ENCODE assay signal across 17 cellular contexts in genomic region chr20:47413189-47413588, GRCh38. TPM values are rescaled to one million over a fixed set of nuclear protein-coding genes. Genes with fewer than 3 reads are reported as not detected.
DNase-seq lines count a peak whose midpoint lies in the region; ATAC-seq and TF ChIP-seq lines count a peak whose summit lies in the region.
"Had no signal": no experiment of that assay in that cellular context is flagged by ENCODE, and none has a peak within 500 bp of the region (broad histone marks: within the 10 kb centered on the region; RNA-seq: fewer than 3 reads in every experiment).

No MANE protein-coding gene starts in this region.

- POLR2A ChIA-PET in activated CD4-positive, alpha-beta T cell treated with anti-CD3 and anti-CD28 coated beads, Interleukin-2, amount 10 ng/mL, durations not matched to agents 7 days and 5 days (lab: Charles Lee): interaction anchor here (0.6 to 1.0 kb wide), 2 partner anchors 29 to 57 kb away, joined by 4 to 7 read pairs; partner anchors contain the start of gene ZMYND8
- POLR2A ChIA-PET in activated CD4-positive, alpha-beta memory T cell treated with anti-CD3 and anti-CD28 coated beads for 36 hours (lab: Charles Lee): interaction anchor here (0.5 kb wide), 1 partner anchor 1211 kb away, joined by 3 read pairs; no protein-coding TSS in a partner anchor

- TF ChIP-seq CTCF in DOHH2 (IDR thresholded peaks at IDR 0.05; ENCODE audit: low read depth, low read length, poor library complexity, severe bottlenecking): no peak
- TF ChIP-seq CTCF in psoas muscle (IDR thresholded peaks at IDR 0.05): no peak

- peak overlapping the region; percentile 100 for H3K27ac ChIP-seq in DOHH2 (ENCODE audit: low read depth, low read length)
- peak overlapping the region; percentile 2 for H3K27ac ChIP-seq in psoas muscle
- H3K27ac ChIP-seq: foreskin keratinocyte had no signal

- peaks cover 4% of the 10 kb centered on the region for H3K9me3 Mint-ChIP-seq in activated CD4-positive, alpha-beta T cell treated with anti-CD3 and anti-CD28 coated beads, Interleukin-2, amount 10 ng/mL, durations not matched to agents 7 days and 5 days
- H3K9me3 Mint-ChIP-seq in activated CD4-positive, alpha-beta memory T cell treated with anti-CD3 and anti-CD28 coated beads for 36 hours: no peaks in the 10 kb centered on the region
- H3K9me3 Mint-ChIP-seq: neural crest cell had no signal

- H3K4me2 ChIP-seq in DOHH2 (ENCODE audit: low read length): peak overlapping the region; percentile 97
- H3K4me2 ChIP-seq: smooth muscle cell had no signal

- intact Hi-C loops in activated CD4-positive, alpha-beta memory T cell treated with anti-CD3 and anti-CD28 coated beads for 36 hours (cut with micrococcal nuclease): loop anchor here (2.0 kb wide), 1 partner anchor 56 kb away; the partner anchor contains the start of gene ZMYND8
- intact Hi-C loops in psoas muscle (cut with DNase I): no loop called here

- H3K9me3 ChIP-seq in DOHH2 (ENCODE audit: control insufficient read depth, insufficient read depth, low read length) (no peaks in the 10 kb centered on the region), psoas muscle (no peaks in the 10 kb centered on the region), T-helper 17 cell (ENCODE audit: control insufficient read depth, low read length, poor library complexity, severe bottlenecking) (no peaks in the 10 kb centered on the region)

- peaks cover 10% of the 10 kb centered on the region for H3K36me3 Mint-ChIP-seq in activated CD4-positive, alpha-beta T cell treated with anti-CD3 and anti-CD28 coated beads, Interleukin-2, amount 10 ng/mL, durations not matched to agents 7 days and 5 days (ENCODE audit: low read depth)
- H3K36me3 Mint-ChIP-seq in activated CD4-positive, alpha-beta memory T cell treated with anti-CD3 and anti-CD28 coated beads for 36 hours: no peaks in the 10 kb centered on the region
- H3K36me3 Mint-ChIP-seq in T-helper 17 cell (ENCODE audit: low read depth): no peaks in the 10 kb centered on the region

- H3K79me2 ChIP-seq in DOHH2 (ENCODE audit: control insufficient read depth, low read length): peaks cover 55% of the 10 kb centered on the region

- H3K4me3 ChIP-seq in DOHH2 (ENCODE audit: low read length): peak overlapping the region; percentile 94
- no peak overlapping the region for H3K4me3 ChIP-seq in psoas muscle
- H3K4me3 ChIP-seq: smooth muscle cell had no signal

- H3K4me1 ChIP-seq in DOHH2 (ENCODE audit: control insufficient read depth, low read length): peaks cover 68% of the 10 kb centered on the region
- H3K4me1 ChIP-seq in psoas muscle: peaks cover 42% of the 10 kb centered on the region
- H3K4me1 ChIP-seq: foreskin keratinocyte had no signal

- H3F3A ChIP-seq in DOHH2 (ENCODE audit: control insufficient read depth, insufficient read depth): peaks cover 64% of the 10 kb centered on the region

- H4K20me1 ChIP-seq in DOHH2 (ENCODE audit: control insufficient read depth, insufficient read depth, low read depth, low read length): no peaks in the 10 kb centered on the region

- 88 to 92% (median 89%) methylated on average over 8 of the region's 8 CpGs for WGBS in psoas muscle, 3 donors

- peak overlapping the region; percentile 77 for H3K27ac Mint-ChIP-seq in activated CD4-positive, alpha-beta T cell treated with anti-CD3 and anti-CD28 coated beads, Interleukin-2, amount 10 ng/mL, durations not matched to agents 7 days and 5 days
- H3K27ac Mint-ChIP-seq in activated CD4-positive, alpha-beta memory T cell treated with anti-CD3 and anti-CD28 coated beads for 36 hours: peak overlapping the region; percentile 95
- no peak overlapping the region for H3K27ac Mint-ChIP-seq in T-helper 17 cell

- no peaks in the 10 kb centered on the region for H3K9me2 ChIP-seq in DOHH2 (replicated peaks; ENCODE audit: control insufficient read depth, low read length)

- CTCF ChIA-PET in activated CD4-positive, alpha-beta T cell treated with anti-CD3 and anti-CD28 coated beads, Interleukin-2, amount 10 ng/mL, durations not matched to agents 7 days and 5 days (lab: Charles Lee): interaction anchor here (0.8 to 4.1 kb wide), 7 partner anchors 8 to 140 kb away, joined by 3 to 13 read pairs (median 4); partner anchors contain the start of gene NCOA3
- CTCF ChIA-PET in activated CD4-positive, alpha-beta memory T cell treated with anti-CD3 and anti-CD28 coated beads for 36 hours (lab: Charles Lee): interaction anchor here (0.6 to 3.5 kb wide), 7 partner anchors 10 to 208 kb away, joined by 3 to 28 read pairs (median 5); partner anchors contain the start of gene NCOA3

- H3K27me3 ChIP-seq in DOHH2 (ENCODE audit: control insufficient read depth, low read length) (no peaks in the 10 kb centered on the region), psoas muscle (ENCODE audit: insufficient read depth in 3 of 3, low read length in 2 of 3) (no peaks in the 10 kb centered on the region)
- H3K27me3 ChIP-seq: foreskin keratinocyte had no signal

- DNase-seq in activated CD4-positive, alpha-beta T cell treated with anti-CD3 and anti-CD28 coated beads, Interleukin-2, amount 10 ng/mL, durations not matched to agents 7 days and 5 days: no peak
- DNase-seq in activated CD4-positive, alpha-beta T cell treated with anti-CD3 and anti-CD28 coated beads for 48 hours: no peak
- DNase-seq in activated CD4-positive, alpha-beta memory T cell treated with anti-CD3 and anti-CD28 coated beads for 36 hours: no peak
- DNase-seq in psoas muscle (no peak), T-helper 17 cell (no peak)
- DNase-seq in stimulated activated CD4-positive, alpha-beta T cell treated with anti-CD3 and anti-CD28 coated beads, Interleukin-15, amount 100 ng/mL, for 24 hours: no peak
- DNase-seq: activated CD4-positive, CD25-positive, alpha-beta regulatory T cell; dermis blood vessel endothelial cell; foreskin keratinocyte; mesendoderm; NCI-H1930; NCI-H510A; SHP77 treated with DMSO at 0.1 percent for 48 hours had no signal

- H3K4me3 Mint-ChIP-seq in activated CD4-positive, alpha-beta T cell treated with anti-CD3 and anti-CD28 coated beads, Interleukin-2, amount 10 ng/mL, durations not matched to agents 7 days and 5 days: no peak overlapping the region
- H3K4me3 Mint-ChIP-seq in activated CD4-positive, alpha-beta memory T cell treated with anti-CD3 and anti-CD28 coated beads for 36 hours: peak overlapping the region; percentile 47
- H3K4me3 Mint-ChIP-seq in T-helper 17 cell: no peak overlapping the region
- H3K4me3 Mint-ChIP-seq: neural crest cell had no signal

- H3K4me1 Mint-ChIP-seq in activated CD4-positive, alpha-beta T cell treated with anti-CD3 and anti-CD28 coated beads, Interleukin-2, amount 10 ng/mL, durations not matched to agents 7 days and 5 days: peaks cover 46% of the 10 kb centered on the region
- peaks cover 39% of the 10 kb centered on the region for H3K4me1 Mint-ChIP-seq in activated CD4-positive, alpha-beta memory T cell treated with anti-CD3 and anti-CD28 coated beads for 36 hours (ENCODE audit: low read depth)
- H3K4me1 Mint-ChIP-seq in T-helper 17 cell: peaks cover 26% of the 10 kb centered on the region

- ATAC-seq in psoas muscle (no peak), HG02938 (IDR thresholded peaks at IDR 0.05; ENCODE audit: unreplicated experiment) (no peak), T-helper 17 cell (no peak)
- ATAC-seq: foreskin keratinocyte had no signal

- H3K36me3 ChIP-seq in DOHH2 (ENCODE audit: control insufficient read depth, low read length) (peaks cover 39% of the 10 kb centered on the region), psoas muscle (ENCODE audit: insufficient read depth in 1 of 2, low read depth in 1 of 2) (no peaks in the 10 kb centered on the region)

- no peaks in the 10 kb centered on the region for H3K27me3 Mint-ChIP-seq in activated CD4-positive, alpha-beta T cell treated with anti-CD3 and anti-CD28 coated beads, Interleukin-2, amount 10 ng/mL, durations not matched to agents 7 days and 5 days
- H3K27me3 Mint-ChIP-seq in activated CD4-positive, alpha-beta memory T cell treated with anti-CD3 and anti-CD28 coated beads for 36 hours: no peaks in the 10 kb centered on the region
- H3K27me3 Mint-ChIP-seq in T-helper 17 cell: no peaks in the 10 kb centered on the region

RNA-seq across cellular contexts. Expression of gene ZMYND8, which starts 56.7 kb away (rescaled TPM):
- total RNA-seq in activated CD4-positive, alpha-beta T cell treated with anti-CD3 and anti-CD28 coated beads, Interleukin-2, amount 10 ng/mL, durations not matched to agents 7 days and 5 days: 10 to 100 TPM; 44.6 to 55.6 TPM
- 10 to 100 TPM; 28.1 to 29.6 TPM for total RNA-seq in activated CD4-positive, alpha-beta memory T cell treated with anti-CD3 and anti-CD28 coated beads for 36 hours
- total RNA-seq in psoas muscle: 10 to 100 TPM; 17.7 to 42.9 (median 22.4) TPM
- polyA plus RNA-seq in psoas muscle: 1 to 10 TPM; 4.7 to 9.5 (median 8.2) TPM
- 10 to 100 TPM; 42.7 to 50.3 TPM for total RNA-seq in T-helper 17 cell
